22 cellular contexts compared by ENCODE assay signal in genomic region chrX:126982158-126982557, GRCh38.
"Had no signal": no experiment of that assay in that cellular context is flagged by ENCODE, and none has a peak within 500 bp of the region (broad histone marks: within the 10 kb centered on the region; RNA-seq: fewer than 3 reads in every experiment).

No MANE protein-coding gene starts in this region.

- ATAC-seq: effector memory CD8-positive, alpha-beta T cell; foreskin keratinocyte; gastroesophageal sphincter; heart left ventricle; left cardiac atrium; left lung; left ventricle myocardium superior; lower lobe of right lung; mucosa of descending colon; naive thymus-derived CD8-positive, alpha-beta T cell had no signal

- H3K4me2 ChIP-seq: hepatocyte had no signal

- H2AFZ ChIP-seq: hepatocyte had no signal

- H3K27ac ChIP-seq: colonic mucosa, esophagus muscularis mucosa, foreskin keratinocyte, gastroesophageal sphincter, heart left ventricle, hepatocyte, left lung, lower lobe of right lung had no signal

- H3K9me3 ChIP-seq: colonic mucosa, esophagus muscularis mucosa, gastroesophageal sphincter, heart left ventricle, left lung, lower lobe of right lung, mucosa of descending colon had no signal

- H3K27me3 ChIP-seq: colonic mucosa, esophagus muscularis mucosa, foreskin keratinocyte, gastroesophageal sphincter, heart left ventricle, hepatocyte, left lung had no signal

- H3K36me3 ChIP-seq: colonic mucosa, esophagus muscularis mucosa, gastroesophageal sphincter, heart left ventricle, left lung, lower lobe of right lung had no signal

- FAIRE-seq: endothelial cell of umbilical vein, frontal cortex, islet of Langerhans, keratinocyte had no signal

- DNase-seq: colonic mucosa; cortex of kidney; effector CD8-positive, alpha-beta T cell; effector memory CD8-positive, alpha-beta T cell; foreskin keratinocyte; heart left ventricle; hypothalamus; left cardiac atrium; left lung; left ventricle myocardium superior; lower lobe of right lung; mesenchymal stem cell; mucosa of descending colon; naive B cell; naive thymus-derived CD8-positive, alpha-beta T cell had no signal

- H3K4me1 ChIP-seq: colonic mucosa, esophagus muscularis mucosa, foreskin keratinocyte, gastroesophageal sphincter, heart left ventricle, left lung, lower lobe of right lung had no signal

- H3K79me2 ChIP-seq: hepatocyte had no signal

- H3K4me3 ChIP-seq: colonic mucosa, esophagus muscularis mucosa, gastroesophageal sphincter, heart left ventricle, hepatocyte, left lung, lower lobe of right lung, mucosa of descending colon had no signal
